17 cellular contexts compared by ENCODE assay signal in genomic region chr4:184201179-184201578, GRCh38. TPM values are rescaled to one million over a fixed set of nuclear protein-coding genes. Genes with fewer than 3 reads are reported as not detected.
"Had no signal": no experiment of that assay in that cellular context is flagged by ENCODE, and none has a peak within 500 bp of the region (broad histone marks: within the 10 kb centered on the region; RNA-seq: fewer than 3 reads in every experiment).

No MANE protein-coding gene starts in this region.

- H3K9me3 ChIP-seq: colonic mucosa, heart left ventricle, tibial artery, upper lobe of right lung, vagina had no signal

- H3K36me3 ChIP-seq: colonic mucosa, heart left ventricle, tibial artery, upper lobe of right lung, vagina had no signal

- H3K4me3 Mint-ChIP-seq: natural killer cell treated with Interleukin-12 subunit alpha and Interleukin-12 subunit beta and Interleukin-15 and Interleukin-18, amount 100 ng/mL, for 72 hours had no signal

- H3K9me3 Mint-ChIP-seq: natural killer cell treated with Interleukin-12 subunit alpha and Interleukin-12 subunit beta and Interleukin-15 and Interleukin-18, amount 100 ng/mL, for 72 hours had no signal

- DNase-seq: colonic mucosa; dermis blood vessel endothelial cell; heart left ventricle; hippocampal formation; left ventricle myocardium superior; mesenchymal stem cell; midbrain; small intestine; stimulated activated CD4-positive, alpha-beta T cell treated with anti-CD3 and anti-CD28 coated beads, Interleukin-12 subunit alpha, Interleukin-12 subunit beta, amount 100 ng/mL, for 4 hours; stimulated activated naive CD8-positive, alpha-beta T cell treated with anti-CD3 and anti-CD28 coated beads, Interleukin-15, Interleukin-2, amounts not matched to agents 100 U/mL and 50 U/mL, for 24 hours; tibial artery; upper lobe of right lung had no signal

- ATAC-seq: heart left ventricle; left ventricle myocardium superior; natural killer cell treated with Interleukin-12 subunit alpha and Interleukin-12 subunit beta and Interleukin-15 and Interleukin-18, amount 100 ng/mL, for 72 hours; stimulated activated naive CD8-positive, alpha-beta T cell treated with anti-CD3 and anti-CD28 coated beads, Interleukin-15, Interleukin-2, amounts not matched to agents 100 U/mL and 50 U/mL, for 24 hours; upper lobe of right lung had no signal

- H3K27ac ChIP-seq: colonic mucosa, heart left ventricle, tibial artery, upper lobe of right lung, vagina had no signal

- H3K4me3 ChIP-seq: colonic mucosa, heart left ventricle, lung, tibial artery, upper lobe of right lung, vagina had no signal

- H3K4me1 ChIP-seq: colonic mucosa, heart left ventricle, tibial artery, upper lobe of right lung had no signal

- H3K36me3 Mint-ChIP-seq: natural killer cell treated with Interleukin-12 subunit alpha and Interleukin-12 subunit beta and Interleukin-15 and Interleukin-18, amount 100 ng/mL, for 72 hours had no signal

RNA-seq across cellular contexts. Expression of gene ENPP6, which starts 16.5 kb away (rescaled TPM):
- total RNA-seq: dermis blood vessel endothelial cell, epithelial cell of proximal tubule, left ventricle myocardium superior, pulmonary artery endothelial cell had no signal
